ENCODE assay signal across 2 cellular contexts in the genomic region with DNA sequence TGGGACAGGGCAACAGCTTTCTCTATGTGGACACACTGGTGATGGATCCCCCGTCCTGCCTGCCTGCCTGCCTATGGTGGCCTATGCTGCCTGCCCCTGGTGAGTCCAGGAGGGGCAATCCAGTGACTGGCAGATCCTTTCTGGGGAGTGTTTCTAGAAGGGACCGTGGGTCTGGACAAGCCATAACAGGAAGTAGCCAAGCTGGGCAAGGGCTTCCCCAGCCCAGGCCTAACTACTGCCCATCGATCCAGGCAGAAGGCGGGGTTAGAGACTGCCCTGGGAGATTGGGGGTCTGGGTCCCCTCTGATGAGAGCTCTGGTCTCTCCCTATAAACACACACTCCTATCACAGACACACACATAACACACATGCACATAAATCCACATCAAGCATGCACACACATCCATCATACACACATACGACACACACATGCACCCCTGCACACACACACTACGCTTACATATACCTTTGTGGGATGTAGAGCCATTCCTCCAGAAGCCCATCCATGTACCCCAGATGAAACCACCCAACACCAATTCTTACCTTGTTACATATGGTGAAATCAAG.
TF ChIP-seq lines count a peak whose summit lies in the region.

No MANE protein-coding gene starts in this region.

TF ChIP-seq in SK-N-SH, 30 proteins besides CTCF, POLR2A, EP300 and RAD21 (continued from another document):
- TF ChIP-seq, protein P1, sequence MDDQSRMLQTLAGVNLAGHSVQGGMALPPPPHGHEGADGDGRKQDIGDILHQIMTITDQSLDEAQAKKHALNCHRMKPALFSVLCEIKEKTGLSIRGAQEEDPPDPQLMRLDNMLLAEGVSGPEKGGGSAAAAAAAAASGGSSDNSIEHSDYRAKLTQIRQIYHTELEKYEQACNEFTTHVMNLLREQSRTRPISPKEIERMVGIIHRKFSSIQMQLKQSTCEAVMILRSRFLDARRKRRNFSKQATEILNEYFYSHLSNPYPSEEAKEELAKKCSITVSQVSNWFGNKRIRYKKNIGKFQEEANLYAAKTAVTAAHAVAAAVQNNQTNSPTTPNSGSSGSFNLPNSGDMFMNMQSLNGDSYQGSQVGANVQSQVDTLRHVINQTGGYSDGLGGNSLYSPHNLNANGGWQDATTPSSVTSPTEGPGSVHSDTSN (IDR thresholded peaks at IDR 0.05) = no peak
- TF ChIP-seq RFX5 (IDR thresholded peaks at IDR 0.05; ENCODE audit: low read length) (no peak), CHD2 (IDR thresholded peaks at IDR 0.05; ENCODE audit: low read length, partially characterized antibody) (no peak), NFIC (IDR thresholded peaks at IDR 0.05; ENCODE audit: borderline replicate concordance) (no peak), TEAD4 (IDR thresholded peaks at IDR 0.05; ENCODE audit: borderline replicate concordance, insufficient read depth) (no peak), POLR2AphosphoS5 (IDR thresholded peaks at IDR 0.05; ENCODE audit: low read depth, low read length) (no peak), ELF1 (IDR thresholded peaks at IDR 0.05) (no peak), SMC3 (IDR thresholded peaks at IDR 0.05; ENCODE audit: low read depth, low read length) (no peak), FOXJ3 (CRISPR knock-in tag; IDR thresholded peaks at IDR 0.05) (no peak), YY1 (IDR thresholded peaks at IDR 0.05; ENCODE audit: low read depth) (no peak), GATA2 (CRISPR knock-in tag; IDR thresholded peaks at IDR 0.05) (no peak), NRF1 (IDR thresholded peaks at IDR 0.05; ENCODE audit: low read depth, low read length) (no peak), MEF2A (IDR thresholded peaks at IDR 0.05; ENCODE audit: borderline replicate concordance, low read depth) (no peak), GABPA (IDR thresholded peaks at IDR 0.05; ENCODE audit: low read depth) (no peak), SIN3A (IDR thresholded peaks at IDR 0.05; ENCODE audit: borderline replicate concordance, low read depth, low read length) (no peak)
- TF ChIP-seq, protein P2, sequence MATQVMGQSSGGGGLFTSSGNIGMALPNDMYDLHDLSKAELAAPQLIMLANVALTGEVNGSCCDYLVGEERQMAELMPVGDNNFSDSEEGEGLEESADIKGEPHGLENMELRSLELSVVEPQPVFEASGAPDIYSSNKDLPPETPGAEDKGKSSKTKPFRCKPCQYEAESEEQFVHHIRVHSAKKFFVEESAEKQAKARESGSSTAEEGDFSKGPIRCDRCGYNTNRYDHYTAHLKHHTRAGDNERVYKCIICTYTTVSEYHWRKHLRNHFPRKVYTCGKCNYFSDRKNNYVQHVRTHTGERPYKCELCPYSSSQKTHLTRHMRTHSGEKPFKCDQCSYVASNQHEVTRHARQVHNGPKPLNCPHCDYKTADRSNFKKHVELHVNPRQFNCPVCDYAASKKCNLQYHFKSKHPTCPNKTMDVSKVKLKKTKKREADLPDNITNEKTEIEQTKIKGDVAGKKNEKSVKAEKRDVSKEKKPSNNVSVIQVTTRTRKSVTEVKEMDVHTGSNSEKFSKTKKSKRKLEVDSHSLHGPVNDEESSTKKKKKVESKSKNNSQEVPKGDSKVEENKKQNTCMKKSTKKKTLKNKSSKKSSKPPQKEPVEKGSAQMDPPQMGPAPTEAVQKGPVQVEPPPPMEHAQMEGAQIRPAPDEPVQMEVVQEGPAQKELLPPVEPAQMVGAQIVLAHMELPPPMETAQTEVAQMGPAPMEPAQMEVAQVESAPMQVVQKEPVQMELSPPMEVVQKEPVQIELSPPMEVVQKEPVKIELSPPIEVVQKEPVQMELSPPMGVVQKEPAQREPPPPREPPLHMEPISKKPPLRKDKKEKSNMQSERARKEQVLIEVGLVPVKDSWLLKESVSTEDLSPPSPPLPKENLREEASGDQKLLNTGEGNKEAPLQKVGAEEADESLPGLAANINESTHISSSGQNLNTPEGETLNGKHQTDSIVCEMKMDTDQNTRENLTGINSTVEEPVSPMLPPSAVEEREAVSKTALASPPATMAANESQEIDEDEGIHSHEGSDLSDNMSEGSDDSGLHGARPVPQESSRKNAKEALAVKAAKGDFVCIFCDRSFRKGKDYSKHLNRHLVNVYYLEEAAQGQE (IDR thresholded peaks at IDR 0.05; ENCODE audit: low read depth, low read length) = no peak
- TF ChIP-seq, protein P3, sequence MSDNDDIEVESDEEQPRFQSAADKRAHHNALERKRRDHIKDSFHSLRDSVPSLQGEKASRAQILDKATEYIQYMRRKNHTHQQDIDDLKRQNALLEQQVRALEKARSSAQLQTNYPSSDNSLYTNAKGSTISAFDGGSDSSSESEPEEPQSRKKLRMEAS (IDR thresholded peaks at IDR 0.05; ENCODE audit: low read depth) = no peak

TF ChIP-seq in SK-N-SH treated with all-trans-retinoic acid at 6 μM for 48 hours, 23 proteins besides CTCF, POLR2A, EP300 and RAD21 (continued from another document):
- TF ChIP-seq, protein P4, sequence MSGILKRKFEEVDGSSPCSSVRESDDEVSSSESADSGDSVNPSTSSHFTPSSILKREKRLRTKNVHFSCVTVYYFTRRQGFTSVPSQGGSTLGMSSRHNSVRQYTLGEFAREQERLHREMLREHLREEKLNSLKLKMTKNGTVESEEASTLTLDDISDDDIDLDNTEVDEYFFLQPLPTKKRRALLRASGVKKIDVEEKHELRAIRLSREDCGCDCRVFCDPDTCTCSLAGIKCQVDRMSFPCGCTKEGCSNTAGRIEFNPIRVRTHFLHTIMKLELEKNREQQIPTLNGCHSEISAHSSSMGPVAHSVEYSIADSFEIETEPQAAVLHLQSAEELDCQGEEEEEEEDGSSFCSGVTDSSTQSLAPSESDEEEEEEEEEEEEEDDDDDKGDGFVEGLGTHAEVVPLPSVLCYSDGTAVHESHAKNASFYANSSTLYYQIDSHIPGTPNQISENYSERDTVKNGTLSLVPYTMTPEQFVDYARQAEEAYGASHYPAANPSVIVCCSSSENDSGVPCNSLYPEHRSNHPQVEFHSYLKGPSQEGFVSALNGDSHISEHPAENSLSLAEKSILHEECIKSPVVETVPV (CRISPR knock-in tag; IDR thresholded peaks at IDR 0.05) = no peak
- TF ChIP-seq ZC3H10 (CRISPR knock-in tag; IDR thresholded peaks at IDR 0.05) (no peak), ESRRG (CRISPR knock-in tag; IDR thresholded peaks at IDR 0.05) (no peak), ZNF565 (CRISPR knock-in tag; conservative IDR thresholded peaks at IDR 0.05; ENCODE audit: low read depth) (no peak), BACH2 (CRISPR knock-in tag; IDR thresholded peaks at IDR 0.05; ENCODE audit: borderline replicate concordance) (no peak), ZFP3 (CRISPR knock-in tag; IDR thresholded peaks at IDR 0.05) (no peak), CSDC2 (CRISPR knock-in tag; IDR thresholded peaks at IDR 0.05) (no peak), TOX (CRISPR knock-in tag; IDR thresholded peaks at IDR 0.05; ENCODE audit: borderline replicate concordance) (no peak), GLIS3 (CRISPR knock-in tag; IDR thresholded peaks at IDR 0.05) (no peak), SNAI2 (CRISPR knock-in tag; IDR thresholded peaks at IDR 0.05) (no peak)
- TF ChIP-seq, protein P5, sequence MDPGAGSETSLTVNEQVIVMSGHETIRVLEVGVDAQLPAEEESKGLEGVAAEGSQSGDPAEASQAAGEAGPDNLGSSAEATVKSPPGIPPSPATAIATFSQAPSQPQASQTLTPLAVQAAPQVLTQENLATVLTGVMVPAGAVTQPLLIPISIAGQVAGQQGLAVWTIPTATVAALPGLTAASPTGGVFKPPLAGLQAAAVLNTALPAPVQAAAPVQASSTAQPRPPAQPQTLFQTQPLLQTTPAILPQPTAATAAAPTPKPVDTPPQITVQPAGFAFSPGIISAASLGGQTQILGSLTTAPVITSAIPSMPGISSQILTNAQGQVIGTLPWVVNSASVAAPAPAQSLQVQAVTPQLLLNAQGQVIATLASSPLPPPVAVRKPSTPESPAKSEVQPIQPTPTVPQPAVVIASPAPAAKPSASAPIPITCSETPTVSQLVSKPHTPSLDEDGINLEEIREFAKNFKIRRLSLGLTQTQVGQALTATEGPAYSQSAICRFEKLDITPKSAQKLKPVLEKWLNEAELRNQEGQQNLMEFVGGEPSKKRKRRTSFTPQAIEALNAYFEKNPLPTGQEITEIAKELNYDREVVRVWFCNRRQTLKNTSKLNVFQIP (CRISPR knock-in tag; IDR thresholded peaks at IDR 0.05; ENCODE audit: borderline replicate concordance, low read depth) = no peak
TF ChIP-seq in SK-N-SH treated with all-trans-retinoic acid at 6 μM for 48 hours: peak in this region for 0.
